21 cellular contexts compared by ENCODE assay signal in the genomic region with DNA sequence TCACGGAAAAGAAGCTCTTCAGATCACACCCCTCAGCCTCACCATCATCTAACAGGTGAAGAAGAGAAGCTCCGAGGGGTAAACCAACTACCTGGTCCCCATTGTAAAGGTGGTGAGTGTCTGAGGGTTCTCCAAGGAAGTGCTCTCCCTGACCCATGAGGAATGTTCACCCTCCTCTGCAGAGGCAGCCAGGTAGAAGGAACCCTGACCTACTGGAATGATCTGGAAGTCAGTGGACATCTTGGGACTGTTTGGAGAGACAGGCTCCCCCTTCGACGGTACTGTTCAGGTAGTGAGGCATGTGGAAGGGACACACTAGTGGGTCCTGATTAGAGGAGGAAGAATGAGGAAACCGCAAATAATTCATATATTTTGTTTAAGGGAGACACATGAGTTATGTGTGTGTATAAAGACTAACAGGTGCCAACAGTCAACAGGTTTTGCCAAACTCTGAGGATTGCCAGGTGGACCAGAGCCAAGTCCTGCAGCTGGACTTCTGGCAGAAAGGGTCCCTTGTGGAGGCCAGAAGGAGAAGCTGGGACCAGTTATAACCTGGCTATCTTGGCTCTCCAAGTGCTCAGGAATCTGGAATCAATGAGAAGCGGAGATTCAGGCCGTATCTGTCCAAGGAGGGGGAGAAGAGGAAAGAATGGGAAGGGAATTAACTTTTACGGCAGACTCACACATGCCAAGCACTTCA. TPM values are rescaled to one million over a fixed set of nuclear protein-coding genes. Genes with fewer than 3 reads are reported as not detected.
DNase-seq lines count a peak whose midpoint lies in the region; ATAC-seq and TF ChIP-seq lines count a peak whose summit lies in the region.
"Had no signal": no experiment of that assay in that cellular context is flagged by ENCODE, and none has a peak within 500 bp of the region (broad histone marks: within the 10 kb centered on the region; RNA-seq: fewer than 3 reads in every experiment).

No MANE protein-coding gene starts in this region.

- H3K27me3 ChIP-seq in IMR-90 (ENCODE audit: control insufficient read depth, insufficient read depth, low read length): peaks cover 36% of the 10 kb centered on the region

- H3K36me3 ChIP-seq in IMR-90 (ENCODE audit: control insufficient read depth, insufficient read depth, low read length): no peaks in the 10 kb centered on the region

- in situ Hi-C loops in IMR-90 (cut with MboI; ENCODE audit: low sequenced_read_pairs): no loop called here

- no peak overlapping the region for H2AK5ac ChIP-seq in IMR-90 (ENCODE audit: low read depth, low read length)

- no peak for TF ChIP-seq CTCF in IMR-90 (conservative IDR thresholded peaks at IDR 0.05; ENCODE audit: low read depth, low read length)
- no peak for TF ChIP-seq CTCF in progenitor cell of endocrine pancreas (IDR thresholded peaks at IDR 0.05; ENCODE audit: unreplicated experiment)

- peaks cover 14% of the 10 kb centered on the region for H4K20me1 ChIP-seq in IMR-90 (ENCODE audit: insufficient read depth, low read length)

- no peak overlapping the region for H3K18ac ChIP-seq in IMR-90 (ENCODE audit: low read depth, low read length)

- H3K9me3 Mint-ChIP-seq in dendritic cell treated with granulocyte-macrophage colony-stimulating factor and Interleukin-4, amounts not matched to agents 40 ng/mL and 50 ng/mL, for 4 days: no peaks in the 10 kb centered on the region
- no peaks in the 10 kb centered on the region for H3K9me3 Mint-ChIP-seq in progenitor cell of endocrine pancreas (ENCODE audit: low read depth)
- H3K9me3 Mint-ChIP-seq: activated B cell treated with CpG ODN at 0.5 μM for 24 hours; activated CD8-positive, alpha-beta T cell treated with anti-CD3 and anti-CD28 coated beads for 36 hours; CD8-positive, alpha-beta T cell; memory B cell; naive B cell; stimulated activated naive CD8-positive, alpha-beta T cell treated with anti-CD3 and anti-CD28 coated beads, Interleukin-15, Interleukin-2, amounts not matched to agents 100 ng/mL and 50 ng/mL, for 24 hours; T-helper 2 cell treated with Interferon-gamma antibody and Interleukin-4, amounts not matched to agents 5 μg/mL and 100 μg/mL, for 36 hours had no signal

- no peak overlapping the region for H3K14ac ChIP-seq in IMR-90 (replicated peaks; ENCODE audit: low read depth, low read length)

- no peaks in the 10 kb centered on the region for H3K9me3 ChIP-seq in IMR-90 (ENCODE audit: control insufficient read depth, insufficient read depth, low read length)

- peaks cover 11 to 14% of the 10 kb centered on the region in 2 experiments for H3K79me1 ChIP-seq in IMR-90 (ENCODE audit: low read depth in 1 of 2, low read length in 2 of 2)

- DNase-seq in IMR-90: no peak
- DNase-seq in NCI-H2196 treated with DMSO at 0.1 percent for 48 hours (lab: John Stamatoyannopoulos, UW; ENCODE audit: unreplicated experiment): peak; percentile 45
- no peak for DNase-seq in progenitor cell of endocrine pancreas (ENCODE audit: low spot score, unreplicated experiment)
- no peak for DNase-seq in HuH-7 (ENCODE audit: low spot score)
- no peak for DNase-seq in head of caudate nucleus
- no peak for DNase-seq in retina
- no peak for DNase-seq in NCI-H128 (lab: John Stamatoyannopoulos, UW; ENCODE audit: unreplicated experiment)
- DNase-seq: activated B cell treated with CpG ODN at 0.5 μM for 24 hours; activated CD8-positive, alpha-beta T cell treated with anti-CD3 and anti-CD28 coated beads for 36 hours; activated naive CD4-positive, alpha-beta T cell treated with Interleukin-2 at 50 U/mL for 16 hours; activated T-cell treated with anti-CD3 and anti-CD28 coated beads, Interleukin-2, amount 50 U/mL, for 1 hour; amygdala; CD8-positive, alpha-beta T cell; naive B cell; trophoblast cell had no signal

- no peak overlapping the region for H3K4ac ChIP-seq in IMR-90 (ENCODE audit: low read depth, low read length)

- H3K4me3 Mint-ChIP-seq in dendritic cell treated with granulocyte-macrophage colony-stimulating factor and Interleukin-4, amounts not matched to agents 40 ng/mL and 50 ng/mL, for 4 days: no peak overlapping the region
- peak overlapping the region; percentile 17 for H3K4me3 Mint-ChIP-seq in progenitor cell of endocrine pancreas (ENCODE audit: low read depth)
- H3K4me3 Mint-ChIP-seq: activated B cell treated with CpG ODN at 0.5 μM for 24 hours; activated CD8-positive, alpha-beta T cell treated with anti-CD3 and anti-CD28 coated beads for 36 hours; CD8-positive, alpha-beta T cell; memory B cell; stimulated activated naive CD8-positive, alpha-beta T cell treated with anti-CD3 and anti-CD28 coated beads, Interleukin-15, Interleukin-2, amounts not matched to agents 100 ng/mL and 50 ng/mL, for 24 hours; T-helper 2 cell treated with Interferon-gamma antibody and Interleukin-4, amounts not matched to agents 5 μg/mL and 100 μg/mL, for 36 hours had no signal

- H3K4me2 ChIP-seq in IMR-90 (ENCODE audit: low read depth, low read length): no peak overlapping the region
- H3K4me2 ChIP-seq: KMS-11 had no signal

- H2BK15ac ChIP-seq in IMR-90 (ENCODE audit: low read depth, low read length): no peak overlapping the region

- BruUV-seq in IMR-90 (replicated peaks; lab: Mats Ljungman, UMichigan): no TSS peak

- H3K4me3 ChIP-seq in IMR-90 (ENCODE audit: insufficient read depth, low read depth, low read length): no peak overlapping the region

- peak overlapping the region; percentile 14 for H3K27ac Mint-ChIP-seq in dendritic cell treated with granulocyte-macrophage colony-stimulating factor and Interleukin-4, amounts not matched to agents 40 ng/mL and 50 ng/mL, for 4 days
- no peak overlapping the region for H3K27ac Mint-ChIP-seq in progenitor cell of endocrine pancreas
- H3K27ac Mint-ChIP-seq: activated B cell treated with CpG ODN at 0.5 μM for 24 hours; activated CD8-positive, alpha-beta T cell treated with anti-CD3 and anti-CD28 coated beads for 36 hours; CD8-positive, alpha-beta T cell; stimulated activated naive CD8-positive, alpha-beta T cell treated with anti-CD3 and anti-CD28 coated beads, Interleukin-15, Interleukin-2, amounts not matched to agents 100 ng/mL and 50 ng/mL, for 24 hours; T-helper 2 cell treated with Interferon-gamma antibody and Interleukin-4, amounts not matched to agents 5 μg/mL and 100 μg/mL, for 36 hours had no signal

- no peak for TF ChIP-seq POLR2A in IMR-90 (IDR thresholded peaks at IDR 0.05; ENCODE audit: low read depth, low read length)

- POLR2A ChIA-PET in IMR-90 (lab: Charles Lee; ENCODE audit: unreplicated experiment): no interaction called here

- H3K36me3 Mint-ChIP-seq in dendritic cell treated with granulocyte-macrophage colony-stimulating factor and Interleukin-4, amounts not matched to agents 40 ng/mL and 50 ng/mL, for 4 days (ENCODE audit: low read depth): peaks cover 8% of the 10 kb centered on the region
- H3K36me3 Mint-ChIP-seq in progenitor cell of endocrine pancreas (ENCODE audit: insufficient read depth): no peaks in the 10 kb centered on the region
- H3K36me3 Mint-ChIP-seq: memory B cell, naive B cell had no signal

- no peak overlapping the region for H4K91ac ChIP-seq in IMR-90 (ENCODE audit: insufficient read depth, low read depth, low read length)

- H3K56ac ChIP-seq in IMR-90 (ENCODE audit: extremely low read depth, insufficient read depth, low read length): no peak overlapping the region

- H3K4me1 Mint-ChIP-seq in dendritic cell treated with granulocyte-macrophage colony-stimulating factor and Interleukin-4, amounts not matched to agents 40 ng/mL and 50 ng/mL, for 4 days (ENCODE audit: low read depth): peaks cover 22% of the 10 kb centered on the region
- H3K4me1 Mint-ChIP-seq in progenitor cell of endocrine pancreas (ENCODE audit: low read depth): peaks cover 13% of the 10 kb centered on the region

- peaks cover 4% of the 10 kb centered on the region for H3K27me3 Mint-ChIP-seq in dendritic cell treated with granulocyte-macrophage colony-stimulating factor and Interleukin-4, amounts not matched to agents 40 ng/mL and 50 ng/mL, for 4 days
- peaks cover 38% of the 10 kb centered on the region for H3K27me3 Mint-ChIP-seq in progenitor cell of endocrine pancreas

- no peak for TF ChIP-seq RAD21 in IMR-90 (IDR thresholded peaks at IDR 0.05; ENCODE audit: low read length)

- no peak overlapping the region for H2BK120ac ChIP-seq in IMR-90 (ENCODE audit: low read depth, low read length)

- H3K9me1 ChIP-seq in IMR-90 (ENCODE audit: insufficient read depth, low read length): peaks cover 7% of the 10 kb centered on the region; the same call in 1 of the 2 replicates

- intact Hi-C loops in IMR-90 (cut with micrococcal nuclease) (no loop called here), head of caudate nucleus (cut with DNase I) (no loop called here)
- intact Hi-C loops in dendritic cell treated with granulocyte-macrophage colony-stimulating factor and Interleukin-4, amounts not matched to agents 40 ng/mL and 50 ng/mL, for 4 days (cut with micrococcal nuclease): no loop called here

- peaks cover 5% of the 10 kb centered on the region for H3K4me1 ChIP-seq in IMR-90 (ENCODE audit: control insufficient read depth, insufficient read depth, low read length)

- H4K5ac ChIP-seq in IMR-90 (ENCODE audit: low read depth, low read length): no peak overlapping the region

- no peak for ATAC-seq in IMR-90 (ENCODE audit: low read depth)
- ATAC-seq: activated CD8-positive, alpha-beta T cell treated with anti-CD3 and anti-CD28 coated beads for 36 hours; CD8-positive, alpha-beta T cell had no signal

- H4K8ac ChIP-seq in IMR-90 (ENCODE audit: low read depth in 2 of 2, low read length in 2 of 2): no peak overlapping the region

- H2AFZ ChIP-seq in IMR-90 (replicated peaks; ENCODE audit: low read length, poor library complexity): no peak overlapping the region

- WGBS in IMR-90 (ENCODE audit: extremely low coverage in 2 of 2, insufficient read length in 1 of 2), 2 experiments: no CpG with 5 or more reads among the region's 8 CpGs

- peak overlapping the region; percentile 78; the same call in 1 of the 2 replicates for H3K23ac ChIP-seq in IMR-90 (ENCODE audit: low read depth, low read length)

- no peak overlapping the region for H3K9ac ChIP-seq in IMR-90 (ENCODE audit: low read depth, low read length)
- H3K9ac ChIP-seq: KMS-11 had no signal

- dilution Hi-C loops in IMR-90 (cut with HindIII; ENCODE audit: low sequenced_read_pairs, unreplicated experiment): no loop called here

- H2BK20ac ChIP-seq in IMR-90 (ENCODE audit: low read depth, low read length): no peak overlapping the region

- H3K27ac ChIP-seq in IMR-90 (ENCODE audit: insufficient read depth, low read length): no peak overlapping the region
- H3K27ac ChIP-seq: epithelial cell of prostate, KMS-11 had no signal

- CTCF ChIA-PET in IMR-90 (lab: Yijun Ruan, JAX): interaction anchor here (0.6 kb wide), 1 partner anchor 76 kb away, joined by 6 read pairs; no protein-coding TSS in a partner anchor

- H2AK9ac ChIP-seq in IMR-90 (replicated peaks; ENCODE audit: low read depth, low read length, poor library complexity): no peak overlapping the region

- no peak overlapping the region for H2BK5ac ChIP-seq in IMR-90 (ENCODE audit: low read depth, low read length, poor library complexity, severe bottlenecking)

RNA-seq across cellular contexts. Expression of a gene that starts 3.0 kb away (rescaled TPM):
- 2.7 and 3.9 TPM in 2 replicates for total RNA-seq in IMR-90 (2012; rRNA removed)
- 2.8 and 3.1 TPM in 2 replicates for polyA plus RNA-seq in IMR-90 (2012; rRNA removed)
- 1.1 and 1.8 TPM in 2 replicates for polyA plus RNA-seq in IMR-90 (2012; cell fraction: cytosol; rRNA removed)
- 2.1 and 6.2 TPM in 2 replicates for polyA plus RNA-seq in IMR-90 (2012; cell fraction: nucleus; rRNA removed; ENCODE audit: low replicate concordance)
- total RNA-seq in progenitor cell of endocrine pancreas: 21.5 TPM in 2 replicates

RNA-seq across cellular contexts. Expression of a gene that starts 52.6 kb away (rescaled TPM):
- total RNA-seq in IMR-90 (2012; rRNA removed) (12.2 and 15.1 TPM in 2 replicates), progenitor cell of endocrine pancreas (16.9 and 21.8 TPM in 2 replicates)
- polyA plus RNA-seq in IMR-90 (2012; rRNA removed): 4.1 and 4.5 TPM in 2 replicates
- polyA plus RNA-seq in IMR-90 (2012; cell fraction: cytosol; rRNA removed): 1.6 and 2.2 TPM in 2 replicates
- 3.0 and 7.5 TPM in 2 replicates for polyA plus RNA-seq in IMR-90 (2012; cell fraction: nucleus; rRNA removed; ENCODE audit: low replicate concordance)

RNA-seq across cellular contexts. Expression of a gene that starts 57.2 kb away (rescaled TPM):
- total RNA-seq in IMR-90 (2012; rRNA removed) (0.90 and 2.5 TPM in 2 replicates), progenitor cell of endocrine pancreas (39.2 and 43.8 TPM in 2 replicates)
- polyA plus RNA-seq in IMR-90 (2012; rRNA removed): 1.5 and 2.8 TPM in 2 replicates
- 0.37 and 1.1 TPM in 2 replicates for polyA plus RNA-seq in IMR-90 (2012; cell fraction: cytosol; rRNA removed)
- 3.3 and 7.7 TPM in 2 replicates for polyA plus RNA-seq in IMR-90 (2012; cell fraction: nucleus; rRNA removed; ENCODE audit: low replicate concordance)

Comparison
In these comparisons a context has a peak if more than half of its experiments do, and no peak if none do; other contexts are left out.
1. RNA of a gene that starts 57.2 kb away (total RNA-seq): 39.2 to 43.8 TPM in progenitor cell of endocrine pancreas; 0.90 to 2.5 TPM in IMR-90; every median in the first group is over 10 times any median in the second.